1 cellular context compared by ENCODE assay signal in the genomic region with DNA sequence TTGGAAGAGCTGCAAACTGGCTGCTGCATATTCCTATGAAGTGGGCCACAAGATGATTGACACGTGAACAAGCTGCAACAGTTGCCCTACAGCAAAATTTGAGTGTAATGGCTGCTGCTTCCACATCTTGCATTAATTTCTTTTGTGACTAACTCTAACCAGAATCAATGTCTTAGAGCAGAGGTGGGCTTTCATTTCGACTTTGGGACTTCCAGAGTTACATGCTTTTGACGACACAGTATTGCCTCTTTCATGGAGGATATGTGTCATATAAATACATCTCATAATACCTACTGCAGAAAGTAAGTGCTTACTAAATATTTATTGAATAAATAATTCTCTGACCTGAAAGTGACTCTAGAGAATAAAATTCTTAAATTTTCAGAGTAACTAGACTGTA.
TF ChIP-seq lines count a peak whose summit lies in the region.

No MANE protein-coding gene starts in this region.

TF ChIP-seq in GM23338, 12 proteins besides CTCF, POLR2A, EP300 and RAD21:
- no peak for TF ChIP-seq ZNF114 (CRISPR knock-in tag; IDR thresholded peaks at IDR 0.05)
- TF ChIP-seq JUNB (IDR thresholded peaks at IDR 0.05; ENCODE audit: unreplicated experiment) = no peak
- TF ChIP-seq, protein P1, sequence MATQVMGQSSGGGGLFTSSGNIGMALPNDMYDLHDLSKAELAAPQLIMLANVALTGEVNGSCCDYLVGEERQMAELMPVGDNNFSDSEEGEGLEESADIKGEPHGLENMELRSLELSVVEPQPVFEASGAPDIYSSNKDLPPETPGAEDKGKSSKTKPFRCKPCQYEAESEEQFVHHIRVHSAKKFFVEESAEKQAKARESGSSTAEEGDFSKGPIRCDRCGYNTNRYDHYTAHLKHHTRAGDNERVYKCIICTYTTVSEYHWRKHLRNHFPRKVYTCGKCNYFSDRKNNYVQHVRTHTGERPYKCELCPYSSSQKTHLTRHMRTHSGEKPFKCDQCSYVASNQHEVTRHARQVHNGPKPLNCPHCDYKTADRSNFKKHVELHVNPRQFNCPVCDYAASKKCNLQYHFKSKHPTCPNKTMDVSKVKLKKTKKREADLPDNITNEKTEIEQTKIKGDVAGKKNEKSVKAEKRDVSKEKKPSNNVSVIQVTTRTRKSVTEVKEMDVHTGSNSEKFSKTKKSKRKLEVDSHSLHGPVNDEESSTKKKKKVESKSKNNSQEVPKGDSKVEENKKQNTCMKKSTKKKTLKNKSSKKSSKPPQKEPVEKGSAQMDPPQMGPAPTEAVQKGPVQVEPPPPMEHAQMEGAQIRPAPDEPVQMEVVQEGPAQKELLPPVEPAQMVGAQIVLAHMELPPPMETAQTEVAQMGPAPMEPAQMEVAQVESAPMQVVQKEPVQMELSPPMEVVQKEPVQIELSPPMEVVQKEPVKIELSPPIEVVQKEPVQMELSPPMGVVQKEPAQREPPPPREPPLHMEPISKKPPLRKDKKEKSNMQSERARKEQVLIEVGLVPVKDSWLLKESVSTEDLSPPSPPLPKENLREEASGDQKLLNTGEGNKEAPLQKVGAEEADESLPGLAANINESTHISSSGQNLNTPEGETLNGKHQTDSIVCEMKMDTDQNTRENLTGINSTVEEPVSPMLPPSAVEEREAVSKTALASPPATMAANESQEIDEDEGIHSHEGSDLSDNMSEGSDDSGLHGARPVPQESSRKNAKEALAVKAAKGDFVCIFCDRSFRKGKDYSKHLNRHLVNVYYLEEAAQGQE (IDR thresholded peaks at IDR 0.05; ENCODE audit: unreplicated experiment) = no peak
TF ChIP-seq in GM23338: peak in this region for 0.
